24 cellular contexts compared by ENCODE assay signal in genomic region chr2:74164761-74165160, GRCh38.
"Had no signal": no experiment of that assay in that cellular context is flagged by ENCODE, and none has a peak within 500 bp of the region (broad histone marks: within the 10 kb centered on the region; RNA-seq: fewer than 3 reads in every experiment).

No MANE protein-coding gene starts in this region.

- H3K9me3 Mint-ChIP-seq: dendritic cell treated with granulocyte-macrophage colony-stimulating factor and Interleukin-4, amounts not matched to agents 40 ng/mL and 50 ng/mL, for 4 days; effector memory CD8-positive, alpha-beta T cell; endodermal cell had no signal

- H3K4me1 Mint-ChIP-seq: endodermal cell, mesothelial cell of epicardium had no signal

- DNase-seq: cortex of kidney; effector CD8-positive, alpha-beta T cell; effector memory CD8-positive, alpha-beta T cell; endodermal cell; erythroblast; esophagus squamous epithelium; foreskin fibroblast; foreskin melanocyte; gastrocnemius medialis; glutamatergic neuron; heart right ventricle; hippocampal formation; left cardiac atrium; left lung; left ventricle myocardium superior; lower lobe of right lung; mesenchymal stem cell; mucosa of descending colon; naive B cell; naive thymus-derived CD8-positive, alpha-beta T cell had no signal

- H3K27me3 ChIP-seq: esophagus squamous epithelium, gastrocnemius medialis, heart right ventricle, left lung had no signal

- H3K27ac ChIP-seq: epithelial cell of prostate, esophagus squamous epithelium, gastrocnemius medialis, heart right ventricle, left lung, lower lobe of right lung had no signal

- ATAC-seq: effector memory CD8-positive, alpha-beta T cell; esophagus mucosa; gastrocnemius medialis; heart right ventricle; left cardiac atrium; left lung; left ventricle myocardium superior; lower lobe of right lung; mucosa of descending colon; naive thymus-derived CD8-positive, alpha-beta T cell had no signal

- H3K4me3 ChIP-seq: esophagus squamous epithelium, gastrocnemius medialis, heart right ventricle, left lung, lower lobe of right lung, mucosa of descending colon had no signal

- H3K27me3 Mint-ChIP-seq: dendritic cell treated with granulocyte-macrophage colony-stimulating factor and Interleukin-4, amounts not matched to agents 40 ng/mL and 50 ng/mL, for 4 days; effector memory CD8-positive, alpha-beta T cell; naive B cell; naive thymus-derived CD8-positive, alpha-beta T cell had no signal

- H3K4me1 ChIP-seq: esophagus squamous epithelium, gastrocnemius medialis, heart right ventricle, left lung, lower lobe of right lung had no signal

- H3K27ac Mint-ChIP-seq: dendritic cell treated with granulocyte-macrophage colony-stimulating factor and Interleukin-4, amounts not matched to agents 40 ng/mL and 50 ng/mL, for 4 days; effector memory CD8-positive, alpha-beta T cell; endodermal cell; mesothelial cell of epicardium; naive thymus-derived CD8-positive, alpha-beta T cell had no signal

- H3K4me3 Mint-ChIP-seq: dendritic cell treated with granulocyte-macrophage colony-stimulating factor and Interleukin-4, amounts not matched to agents 40 ng/mL and 50 ng/mL, for 4 days; effector memory CD8-positive, alpha-beta T cell; endodermal cell; mesothelial cell of epicardium; naive thymus-derived CD8-positive, alpha-beta T cell had no signal
